ENCODE assay signal across 1 cellular context in genomic region chr5:64206653-64207052, GRCh38.
TF ChIP-seq lines count a peak whose summit lies in the region.

No MANE protein-coding gene starts in this region.

TF ChIP-seq in GM12878, 131 proteins besides CTCF, POLR2A, EP300 and RAD21 (continued from another document):
- TF ChIP-seq USF2 (IDR thresholded peaks at IDR 0.05; ENCODE audit: borderline replicate concordance, low read depth, low read length) (no peak), RELA (IDR thresholded peaks at IDR 0.05; ENCODE audit: borderline replicate concordance, partially characterized antibody) (no peak), RFX5 (IDR thresholded peaks at IDR 0.05; ENCODE audit: low read depth, low read length) (no peak), SIX5 (IDR thresholded peaks at IDR 0.05; ENCODE audit: low read depth, low read length, severe bottlenecking) (no peak), FOS (IDR thresholded peaks at IDR 0.05; ENCODE audit: borderline replicate concordance, extremely low read depth, insufficient read length) (no peak), JUNB (IDR thresholded peaks at IDR 0.05) (no peak), TBL1XR1 (IDR thresholded peaks at IDR 0.05; ENCODE audit: low read depth, low read length) (no peak), MTA2 (IDR thresholded peaks at IDR 0.05; ENCODE audit: low read depth) (no peak), SMAD5 (IDR thresholded peaks at IDR 0.05; ENCODE audit: low read depth) (no peak), WRNIP1 (IDR thresholded peaks at IDR 0.05; ENCODE audit: borderline replicate concordance, low read depth, low read length) (no peak), POU2F2 (IDR thresholded peaks at IDR 0.05; ENCODE audit: borderline replicate concordance, low read depth, low read length) (no peak), CBFB (IDR thresholded peaks at IDR 0.05; ENCODE audit: low read depth) (no peak), TAF1 (IDR thresholded peaks at IDR 0.05; ENCODE audit: borderline replicate concordance, low read depth, low read length) (no peak)
- TF ChIP-seq, protein P1, sequence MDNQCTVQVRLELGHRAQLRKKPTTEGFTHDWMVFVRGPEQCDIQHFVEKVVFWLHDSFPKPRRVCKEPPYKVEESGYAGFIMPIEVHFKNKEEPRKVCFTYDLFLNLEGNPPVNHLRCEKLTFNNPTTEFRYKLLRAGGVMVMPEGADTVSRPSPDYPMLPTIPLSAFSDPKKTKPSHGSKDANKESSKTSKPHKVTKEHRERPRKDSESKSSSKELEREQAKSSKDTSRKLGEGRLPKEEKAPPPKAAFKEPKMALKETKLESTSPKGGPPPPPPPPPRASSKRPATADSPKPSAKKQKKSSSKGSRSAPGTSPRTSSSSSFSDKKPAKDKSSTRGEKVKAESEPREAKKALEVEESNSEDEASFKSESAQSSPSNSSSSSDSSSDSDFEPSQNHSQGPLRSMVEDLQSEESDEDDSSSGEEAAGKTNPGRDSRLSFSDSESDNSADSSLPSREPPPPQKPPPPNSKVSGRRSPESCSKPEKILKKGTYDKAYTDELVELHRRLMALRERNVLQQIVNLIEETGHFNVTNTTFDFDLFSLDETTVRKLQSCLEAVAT (IDR thresholded peaks at IDR 0.05) = no peak
- TF ChIP-seq, protein P2, sequence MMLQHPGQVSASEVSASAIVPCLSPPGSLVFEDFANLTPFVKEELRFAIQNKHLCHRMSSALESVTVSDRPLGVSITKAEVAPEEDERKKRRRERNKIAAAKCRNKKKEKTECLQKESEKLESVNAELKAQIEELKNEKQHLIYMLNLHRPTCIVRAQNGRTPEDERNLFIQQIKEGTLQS (IDR thresholded peaks at IDR 0.05; ENCODE audit: borderline replicate concordance, extremely low read depth, low read depth, low read length) = no peak
- TF ChIP-seq, protein P3, sequence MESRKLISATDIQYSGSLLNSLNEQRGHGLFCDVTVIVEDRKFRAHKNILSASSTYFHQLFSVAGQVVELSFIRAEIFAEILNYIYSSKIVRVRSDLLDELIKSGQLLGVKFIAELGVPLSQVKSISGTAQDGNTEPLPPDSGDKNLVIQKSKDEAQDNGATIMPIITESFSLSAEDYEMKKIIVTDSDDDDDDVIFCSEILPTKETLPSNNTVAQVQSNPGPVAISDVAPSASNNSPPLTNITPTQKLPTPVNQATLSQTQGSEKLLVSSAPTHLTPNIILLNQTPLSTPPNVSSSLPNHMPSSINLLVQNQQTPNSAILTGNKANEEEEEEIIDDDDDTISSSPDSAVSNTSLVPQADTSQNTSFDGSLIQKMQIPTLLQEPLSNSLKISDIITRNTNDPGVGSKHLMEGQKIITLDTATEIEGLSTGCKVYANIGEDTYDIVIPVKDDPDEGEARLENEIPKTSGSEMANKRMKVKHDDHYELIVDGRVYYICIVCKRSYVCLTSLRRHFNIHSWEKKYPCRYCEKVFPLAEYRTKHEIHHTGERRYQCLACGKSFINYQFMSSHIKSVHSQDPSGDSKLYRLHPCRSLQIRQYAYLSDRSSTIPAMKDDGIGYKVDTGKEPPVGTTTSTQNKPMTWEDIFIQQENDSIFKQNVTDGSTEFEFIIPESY (IDR thresholded peaks at IDR 0.05) = no peak
- TF ChIP-seq, protein P4, sequence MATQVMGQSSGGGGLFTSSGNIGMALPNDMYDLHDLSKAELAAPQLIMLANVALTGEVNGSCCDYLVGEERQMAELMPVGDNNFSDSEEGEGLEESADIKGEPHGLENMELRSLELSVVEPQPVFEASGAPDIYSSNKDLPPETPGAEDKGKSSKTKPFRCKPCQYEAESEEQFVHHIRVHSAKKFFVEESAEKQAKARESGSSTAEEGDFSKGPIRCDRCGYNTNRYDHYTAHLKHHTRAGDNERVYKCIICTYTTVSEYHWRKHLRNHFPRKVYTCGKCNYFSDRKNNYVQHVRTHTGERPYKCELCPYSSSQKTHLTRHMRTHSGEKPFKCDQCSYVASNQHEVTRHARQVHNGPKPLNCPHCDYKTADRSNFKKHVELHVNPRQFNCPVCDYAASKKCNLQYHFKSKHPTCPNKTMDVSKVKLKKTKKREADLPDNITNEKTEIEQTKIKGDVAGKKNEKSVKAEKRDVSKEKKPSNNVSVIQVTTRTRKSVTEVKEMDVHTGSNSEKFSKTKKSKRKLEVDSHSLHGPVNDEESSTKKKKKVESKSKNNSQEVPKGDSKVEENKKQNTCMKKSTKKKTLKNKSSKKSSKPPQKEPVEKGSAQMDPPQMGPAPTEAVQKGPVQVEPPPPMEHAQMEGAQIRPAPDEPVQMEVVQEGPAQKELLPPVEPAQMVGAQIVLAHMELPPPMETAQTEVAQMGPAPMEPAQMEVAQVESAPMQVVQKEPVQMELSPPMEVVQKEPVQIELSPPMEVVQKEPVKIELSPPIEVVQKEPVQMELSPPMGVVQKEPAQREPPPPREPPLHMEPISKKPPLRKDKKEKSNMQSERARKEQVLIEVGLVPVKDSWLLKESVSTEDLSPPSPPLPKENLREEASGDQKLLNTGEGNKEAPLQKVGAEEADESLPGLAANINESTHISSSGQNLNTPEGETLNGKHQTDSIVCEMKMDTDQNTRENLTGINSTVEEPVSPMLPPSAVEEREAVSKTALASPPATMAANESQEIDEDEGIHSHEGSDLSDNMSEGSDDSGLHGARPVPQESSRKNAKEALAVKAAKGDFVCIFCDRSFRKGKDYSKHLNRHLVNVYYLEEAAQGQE (IDR thresholded peaks at IDR 0.05; ENCODE audit: low read depth, low read length) = no peak
